In genomic region chr16:8173111-8173644, GRCh38 we compare ENCODE assay signal across 1 cellular context.
TF ChIP-seq lines count a peak whose summit lies in the region.

No MANE protein-coding gene starts in this region.

TF ChIP-seq in HepG2, 621 proteins besides CTCF, POLR2A, EP300 and RAD21 (continued from another document):
- TF ChIP-seq HMGXB3 (CRISPR knock-in tag; IDR thresholded peaks at IDR 0.05; ENCODE audit: borderline replicate concordance) (peak; percentile 54; the same call in 1 of the 2 replicates), MAFG (CRISPR knock-in tag; IDR thresholded peaks at IDR 0.05) (no peak), DBP (CRISPR knock-in tag; IDR thresholded peaks at IDR 0.05; ENCODE audit: not compliant biosample characterization) (no peak), PHF21A (CRISPR knock-in tag; IDR thresholded peaks at IDR 0.05) (peak; percentile 62), FOXP4 (CRISPR knock-in tag; IDR thresholded peaks at IDR 0.05) (no peak), ZMYM4 (CRISPR knock-in tag; IDR thresholded peaks at IDR 0.05) (peak; percentile 79), ETV5 (CRISPR knock-in tag; IDR thresholded peaks at IDR 0.05; ENCODE audit: borderline replicate concordance) (peak; percentile 46; the same call in 1 of the 2 replicates), CENPT (CRISPR knock-in tag; IDR thresholded peaks at IDR 0.05; ENCODE audit: low read depth) (no peak), BCL6 (CRISPR knock-in tag; IDR thresholded peaks at IDR 0.05) (peak; percentile 55), ZNF33B (CRISPR knock-in tag; IDR thresholded peaks at IDR 0.05) (no peak), ZZZ3 (CRISPR knock-in tag; IDR thresholded peaks at IDR 0.05; ENCODE audit: borderline replicate concordance) (peak; percentile 37; the same call in 1 of the 2 replicates), HNRNPH1 (optimal IDR thresholded peaks at IDR 0.05; ENCODE audit: low read depth, low read length) (no peak), ZNF775 (CRISPR knock-in tag; IDR thresholded peaks at IDR 0.05; ENCODE audit: borderline replicate concordance) (no peak), ZNF703 (CRISPR knock-in tag; IDR thresholded peaks at IDR 0.05; ENCODE audit: borderline replicate concordance) (no peak), MXD3 (CRISPR knock-in tag; IDR thresholded peaks at IDR 0.05) (peak; percentile 66; the same call in 1 of the 2 replicates), KLF16 (CRISPR knock-in tag; IDR thresholded peaks at IDR 0.05) (peak in 1 of 2 experiments; percentile 81; a peak in 2 of 4 replicates), ZNF580 (CRISPR knock-in tag; IDR thresholded peaks at IDR 0.05; ENCODE audit: borderline replicate concordance, low read depth) (peak; percentile 86), ARHGAP35 (CRISPR knock-in tag; IDR thresholded peaks at IDR 0.05; ENCODE audit: borderline replicate concordance) (peak; percentile 63; the same call in 1 of the 2 replicates), CREB1 (IDR thresholded peaks at IDR 0.05) (peak; percentile 51), CREB1 (CRISPR knock-in tag; IDR thresholded peaks at IDR 0.05) (peak; percentile 31; the same call in 1 of the 2 replicates), KLF9 (CRISPR knock-in tag; IDR thresholded peaks at IDR 0.05; ENCODE audit: low read depth) (0 out of 2 replicates have a peak, but pooled peaks have one; percentile 77), SOX13 (IDR thresholded peaks at IDR 0.05) (peak; percentile 50; the same call in 1 of the 2 replicates), SOX13 (CRISPR knock-in tag; conservative IDR thresholded peaks at IDR 0.05 in 1 of 2, IDR thresholded peaks at IDR 0.05 in 1 of 2) (peak in 1 of 2 experiments; percentile 69; a peak in 3 of 4 replicates), SALL2 (CRISPR knock-in tag; IDR thresholded peaks at IDR 0.05) (no peak)
- TF ChIP-seq, protein P1, sequence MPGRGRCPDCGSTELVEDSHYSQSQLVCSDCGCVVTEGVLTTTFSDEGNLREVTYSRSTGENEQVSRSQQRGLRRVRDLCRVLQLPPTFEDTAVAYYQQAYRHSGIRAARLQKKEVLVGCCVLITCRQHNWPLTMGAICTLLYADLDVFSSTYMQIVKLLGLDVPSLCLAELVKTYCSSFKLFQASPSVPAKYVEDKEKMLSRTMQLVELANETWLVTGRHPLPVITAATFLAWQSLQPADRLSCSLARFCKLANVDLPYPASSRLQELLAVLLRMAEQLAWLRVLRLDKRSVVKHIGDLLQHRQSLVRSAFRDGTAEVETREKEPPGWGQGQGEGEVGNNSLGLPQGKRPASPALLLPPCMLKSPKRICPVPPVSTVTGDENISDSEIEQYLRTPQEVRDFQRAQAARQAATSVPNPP (CRISPR knock-in tag; IDR thresholded peaks at IDR 0.05): no peak
- TF ChIP-seq, protein P2, sequence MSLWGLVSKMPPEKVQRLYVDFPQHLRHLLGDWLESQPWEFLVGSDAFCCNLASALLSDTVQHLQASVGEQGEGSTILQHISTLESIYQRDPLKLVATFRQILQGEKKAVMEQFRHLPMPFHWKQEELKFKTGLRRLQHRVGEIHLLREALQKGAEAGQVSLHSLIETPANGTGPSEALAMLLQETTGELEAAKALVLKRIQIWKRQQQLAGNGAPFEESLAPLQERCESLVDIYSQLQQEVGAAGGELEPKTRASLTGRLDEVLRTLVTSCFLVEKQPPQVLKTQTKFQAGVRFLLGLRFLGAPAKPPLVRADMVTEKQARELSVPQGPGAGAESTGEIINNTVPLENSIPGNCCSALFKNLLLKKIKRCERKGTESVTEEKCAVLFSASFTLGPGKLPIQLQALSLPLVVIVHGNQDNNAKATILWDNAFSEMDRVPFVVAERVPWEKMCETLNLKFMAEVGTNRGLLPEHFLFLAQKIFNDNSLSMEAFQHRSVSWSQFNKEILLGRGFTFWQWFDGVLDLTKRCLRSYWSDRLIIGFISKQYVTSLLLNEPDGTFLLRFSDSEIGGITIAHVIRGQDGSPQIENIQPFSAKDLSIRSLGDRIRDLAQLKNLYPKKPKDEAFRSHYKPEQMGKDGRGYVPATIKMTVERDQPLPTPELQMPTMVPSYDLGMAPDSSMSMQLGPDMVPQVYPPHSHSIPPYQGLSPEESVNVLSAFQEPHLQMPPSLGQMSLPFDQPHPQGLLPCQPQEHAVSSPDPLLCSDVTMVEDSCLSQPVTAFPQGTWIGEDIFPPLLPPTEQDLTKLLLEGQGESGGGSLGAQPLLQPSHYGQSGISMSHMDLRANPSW (CRISPR knock-in tag; IDR thresholded peaks at IDR 0.05; ENCODE audit: borderline replicate concordance): no peak
- TF ChIP-seq, protein P3, sequence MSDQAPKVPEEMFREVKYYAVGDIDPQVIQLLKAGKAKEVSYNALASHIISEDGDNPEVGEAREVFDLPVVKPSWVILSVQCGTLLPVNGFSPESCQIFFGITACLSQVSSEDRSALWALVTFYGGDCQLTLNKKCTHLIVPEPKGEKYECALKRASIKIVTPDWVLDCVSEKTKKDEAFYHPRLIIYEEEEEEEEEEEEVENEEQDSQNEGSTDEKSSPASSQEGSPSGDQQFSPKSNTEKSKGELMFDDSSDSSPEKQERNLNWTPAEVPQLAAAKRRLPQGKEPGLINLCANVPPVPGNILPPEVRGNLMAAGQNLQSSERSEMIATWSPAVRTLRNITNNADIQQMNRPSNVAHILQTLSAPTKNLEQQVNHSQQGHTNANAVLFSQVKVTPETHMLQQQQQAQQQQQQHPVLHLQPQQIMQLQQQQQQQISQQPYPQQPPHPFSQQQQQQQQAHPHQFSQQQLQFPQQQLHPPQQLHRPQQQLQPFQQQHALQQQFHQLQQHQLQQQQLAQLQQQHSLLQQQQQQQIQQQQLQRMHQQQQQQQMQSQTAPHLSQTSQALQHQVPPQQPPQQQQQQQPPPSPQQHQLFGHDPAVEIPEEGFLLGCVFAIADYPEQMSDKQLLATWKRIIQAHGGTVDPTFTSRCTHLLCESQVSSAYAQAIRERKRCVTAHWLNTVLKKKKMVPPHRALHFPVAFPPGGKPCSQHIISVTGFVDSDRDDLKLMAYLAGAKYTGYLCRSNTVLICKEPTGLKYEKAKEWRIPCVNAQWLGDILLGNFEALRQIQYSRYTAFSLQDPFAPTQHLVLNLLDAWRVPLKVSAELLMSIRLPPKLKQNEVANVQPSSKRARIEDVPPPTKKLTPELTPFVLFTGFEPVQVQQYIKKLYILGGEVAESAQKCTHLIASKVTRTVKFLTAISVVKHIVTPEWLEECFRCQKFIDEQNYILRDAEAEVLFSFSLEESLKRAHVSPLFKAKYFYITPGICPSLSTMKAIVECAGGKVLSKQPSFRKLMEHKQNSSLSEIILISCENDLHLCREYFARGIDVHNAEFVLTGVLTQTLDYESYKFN (CRISPR knock-in tag; conservative IDR thresholded peaks at IDR 0.05): peak; percentile 52; the same call in 1 of the 2 replicates
TF ChIP-seq in HepG2: peak in this region for 189.
